In the genomic region with DNA sequence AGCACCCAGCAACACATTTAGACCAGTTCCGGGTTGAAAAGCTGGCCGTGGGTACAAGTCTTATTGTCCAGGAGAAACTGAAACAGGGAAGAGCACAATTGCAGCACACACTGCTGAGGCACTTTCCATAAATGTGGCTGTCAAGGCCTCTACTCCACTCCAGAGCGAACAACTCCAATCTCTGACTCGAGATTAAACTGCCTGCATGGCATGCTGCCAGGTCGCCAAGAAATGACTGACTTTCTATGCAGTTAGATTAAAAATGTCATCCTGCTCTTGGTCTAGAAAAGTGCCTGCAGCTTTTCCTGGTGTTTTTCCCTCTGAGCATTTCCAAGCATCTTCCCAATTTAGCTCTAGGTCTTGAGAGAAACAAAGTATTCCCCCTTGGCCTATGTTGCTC, we compare ENCODE assay signal across 16 cellular contexts.
"Had no signal": no experiment of that assay in that cellular context is flagged by ENCODE, and none has a peak within 500 bp of the region (broad histone marks: within the 10 kb centered on the region; RNA-seq: fewer than 3 reads in every experiment).

No MANE protein-coding gene starts in this region.

- ATAC-seq: effector memory CD8-positive, alpha-beta T cell; left cardiac atrium; lower lobe of right lung; natural killer cell; stimulated activated effector memory CD8-positive, alpha-beta T cell treated with anti-CD3 and anti-CD28 coated beads, Interleukin-12 subunit alpha, Interleukin-12 subunit beta, amount 100 ng/mL, for 72 hours; stimulated activated naive CD8-positive, alpha-beta T cell treated with anti-CD3 and anti-CD28 coated beads, Interleukin-15, Interleukin-2, amounts not matched to agents 100 U/mL and 50 U/mL, for 24 hours had no signal

- FAIRE-seq: kidney had no signal

- H3K36me3 ChIP-seq: esophagus squamous epithelium, left ventricle myocardium inferior, lower lobe of right lung, ovary, right atrium auricular region, transverse colon had no signal

- H3K9me3 ChIP-seq: ovary had no signal

- H3K27me3 ChIP-seq: esophagus squamous epithelium, foreskin keratinocyte, ovary, right atrium auricular region, transverse colon had no signal

- H3K4me1 ChIP-seq: esophagus squamous epithelium, foreskin keratinocyte, left ventricle myocardium inferior, lower lobe of right lung, right atrium auricular region, transverse colon had no signal

- DNase-seq: effector memory CD8-positive, alpha-beta T cell; esophagus squamous epithelium; kidney; left cardiac atrium; left ventricle myocardium inferior; lower lobe of right lung; natural killer cell; nucleus accumbens; ovary; stimulated activated CD4-positive, alpha-beta T cell treated with anti-CD3 and anti-CD28 coated beads, Interleukin-4, amount 100 ng/mL, for 1 hour; stimulated activated CD8-positive, alpha-beta memory T cell treated with anti-CD3 and anti-CD28 coated beads, Interleukin-4, amount 100 ng/mL, for 48 hours; stimulated activated naive CD8-positive, alpha-beta T cell treated with anti-CD3 and anti-CD28 coated beads, Interleukin-15, Interleukin-2, amounts not matched to agents 100 U/mL and 50 U/mL, for 24 hours; transverse colon had no signal

- H3K4me3 ChIP-seq: esophagus squamous epithelium, left ventricle myocardium inferior, lower lobe of right lung, ovary, right atrium auricular region, transverse colon had no signal
